In the genomic region with DNA sequence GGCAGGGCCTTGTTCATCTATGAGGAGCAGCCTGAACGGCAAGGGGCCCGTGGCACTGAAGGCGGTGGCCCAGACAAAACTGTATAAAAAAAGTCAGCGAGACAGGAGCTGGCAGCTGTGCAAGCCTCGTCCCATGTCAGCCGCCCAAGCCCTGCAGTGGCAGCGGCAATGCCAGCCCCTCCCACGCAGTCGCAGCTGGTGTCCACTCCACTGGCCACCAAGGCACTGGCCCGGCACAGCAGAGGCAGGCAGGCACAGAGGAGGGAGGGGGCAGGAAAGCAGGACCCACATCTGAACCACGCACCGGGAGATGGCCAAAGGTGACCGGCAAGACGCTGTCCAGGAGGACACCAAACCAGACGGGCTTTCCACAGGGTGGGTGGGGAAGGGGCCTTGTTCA, we compare ENCODE assay signal across 26 cellular contexts. TPM values are rescaled to one million over a fixed set of nuclear protein-coding genes. Genes with fewer than 3 reads are reported as not detected.
A peak's percentile ranks its signal among the peaks of the same experiment; 100 is the strongest.
DNase-seq lines count a peak whose midpoint lies in the region; ATAC-seq and TF ChIP-seq lines count a peak whose summit lies in the region.
"Had no signal": no experiment of that assay in that cellular context is flagged by ENCODE, and none has a peak within 500 bp of the region (broad histone marks: within the 10 kb centered on the region; RNA-seq: fewer than 3 reads in every experiment).

No MANE protein-coding gene starts in this region.

- no peaks in the 10 kb centered on the region for H3K27me3 Mint-ChIP-seq in activated CD8-positive, alpha-beta memory T cell treated with anti-CD3 and anti-CD28 coated beads, Interleukin-2, amount 10 ng/mL, durations not matched to agents 7 days and 5 days
- no peaks in the 10 kb centered on the region for H3K27me3 Mint-ChIP-seq in neural crest cell (ENCODE audit: low read depth)

- H3K4me3 Mint-ChIP-seq in activated CD8-positive, alpha-beta memory T cell treated with anti-CD3 and anti-CD28 coated beads, Interleukin-2, amount 10 ng/mL, durations not matched to agents 7 days and 5 days = no peak overlapping the region
- H3K4me3 Mint-ChIP-seq in neural crest cell = no peak overlapping the region
- H3K4me3 Mint-ChIP-seq: activated T-cell treated with anti-CD3 and anti-CD28 coated beads, Interleukin-2, amount 50 U/mL, for 4 hours; endodermal cell; natural killer cell; T-helper 1 cell treated with Interleukin-12 subunit alpha and Interleukin-12 subunit beta and Interleukin-4 antibody, amounts not matched to agents 30 μg/mL and 1 μg/mL, for 36 hours had no signal

- no peak for ATAC-seq in activated CD8-positive, alpha-beta memory T cell treated with anti-CD3 and anti-CD28 coated beads, Interleukin-2, amount 10 ng/mL, durations not matched to agents 7 days and 5 days
- ATAC-seq: activated T-cell treated with anti-CD3 and anti-CD28 coated beads, Interleukin-2, amount 50 U/mL, for 4 hours; natural killer cell; Panc1; upper lobe of right lung had no signal

- peaks cover 11% of the 10 kb centered on the region for H3K36me3 Mint-ChIP-seq in activated CD8-positive, alpha-beta memory T cell treated with anti-CD3 and anti-CD28 coated beads, Interleukin-2, amount 10 ng/mL, durations not matched to agents 7 days and 5 days
- H3K36me3 Mint-ChIP-seq in neural crest cell (ENCODE audit: low read depth) = no peaks in the 10 kb centered on the region
- H3K36me3 Mint-ChIP-seq: natural killer cell had no signal

- CTCF ChIA-PET in activated CD8-positive, alpha-beta memory T cell treated with anti-CD3 and anti-CD28 coated beads, Interleukin-2, amount 10 ng/mL, durations not matched to agents 7 days and 5 days (lab: Charles Lee) = interaction anchor here (1.2 kb wide), 2 partner anchors 9 to 61 kb away, joined by 3 read pairs; no protein-coding TSS in a partner anchor

- H3K27ac Mint-ChIP-seq in activated CD8-positive, alpha-beta memory T cell treated with anti-CD3 and anti-CD28 coated beads, Interleukin-2, amount 10 ng/mL, durations not matched to agents 7 days and 5 days = peak overlapping the region; percentile 28
- H3K27ac Mint-ChIP-seq in neural crest cell (ENCODE audit: unreplicated experiment) = peak overlapping the region; percentile 27
- H3K27ac Mint-ChIP-seq: endodermal cell; natural killer cell; T-helper 1 cell treated with Interleukin-12 subunit alpha and Interleukin-12 subunit beta and Interleukin-4 antibody, amounts not matched to agents 30 μg/mL and 1 μg/mL, for 36 hours had no signal

- no peak for TF ChIP-seq CTCF in neural crest cell (conservative IDR thresholded peaks at IDR 0.05)

- no peak for DNase-seq in activated CD8-positive, alpha-beta memory T cell treated with anti-CD3 and anti-CD28 coated beads, Interleukin-2, amount 10 ng/mL, durations not matched to agents 7 days and 5 days
- no peak for DNase-seq in activated CD8-positive, alpha-beta memory T cell treated with anti-CD3 and anti-CD28 coated beads, Interleukin-2, amount 50 U/mL, for 4 hours
- DNase-seq in globus pallidus (ENCODE audit: low spot score) (peak; percentile 80), neural crest cell (ENCODE audit: low read depth, low spot score) (no peak), superior temporal gyrus (ENCODE audit: extremely low spot score) (peak; percentile 74), NCI-H1417 (lab: John Stamatoyannopoulos, UW) (no peak), DMS53 treated with DMSO at 0.1 percent for 48 hours (lab: John Stamatoyannopoulos, UW; ENCODE audit: unreplicated experiment) (no peak), NCI-H510A (lab: John Stamatoyannopoulos, UW) (no peak)
- DNase-seq: activated CD4-positive, alpha-beta T cell treated with anti-CD3 and anti-CD28 coated beads for 1 hour; activated naive CD4-positive, alpha-beta T cell; activated T-cell treated with anti-CD3 and anti-CD28 coated beads, Interleukin-2, amount 50 U/mL, for 4 hours; cortex of kidney; DMS79; endodermal cell; foreskin melanocyte; kidney glomerular epithelial cell; mesendoderm; natural killer cell; NCI-H1048; NCI-H187; NCI-H2171 treated with DMSO at 0.1 percent for 48 hours; NCI-H526 treated with DMSO at 0.1 percent for 48 hours; sigmoid colon; upper lobe of right lung had no signal

- H3K4me1 Mint-ChIP-seq in activated CD8-positive, alpha-beta memory T cell treated with anti-CD3 and anti-CD28 coated beads, Interleukin-2, amount 10 ng/mL, durations not matched to agents 7 days and 5 days = peaks cover 16% of the 10 kb centered on the region
- H3K4me1 Mint-ChIP-seq in neural crest cell = no peaks in the 10 kb centered on the region
- H3K4me1 Mint-ChIP-seq: endodermal cell had no signal

- H3K9me3 Mint-ChIP-seq in activated CD8-positive, alpha-beta memory T cell treated with anti-CD3 and anti-CD28 coated beads, Interleukin-2, amount 10 ng/mL, durations not matched to agents 7 days and 5 days (ENCODE audit: low read depth) = no peaks in the 10 kb centered on the region
- H3K9me3 Mint-ChIP-seq in neural crest cell = no peaks in the 10 kb centered on the region
- H3K9me3 Mint-ChIP-seq: activated T-cell treated with anti-CD3 and anti-CD28 coated beads, Interleukin-2, amount 50 U/mL, for 4 hours; endodermal cell; natural killer cell; T-helper 1 cell treated with Interleukin-12 subunit alpha and Interleukin-12 subunit beta and Interleukin-4 antibody, amounts not matched to agents 30 μg/mL and 1 μg/mL, for 36 hours had no signal

RNA-seq across cellular contexts. Expression of a gene that starts 15.9 kb away (rescaled TPM):
- 10 to 100 TPM; 11.2 to 13.6 TPM for total RNA-seq in activated CD8-positive, alpha-beta memory T cell treated with anti-CD3 and anti-CD28 coated beads, Interleukin-2, amount 10 ng/mL, durations not matched to agents 7 days and 5 days
- total RNA-seq in neural crest cell = 6.8 and 8.8 TPM in 2 replicates

RNA-seq across cellular contexts. Expression of a gene that starts 50.5 kb away (rescaled TPM):
- 10 to 100 TPM; 38.8 TPM for total RNA-seq in activated CD8-positive, alpha-beta memory T cell treated with anti-CD3 and anti-CD28 coated beads, Interleukin-2, amount 10 ng/mL, durations not matched to agents 7 days and 5 days
- total RNA-seq in neural crest cell = 19.4 and 23.7 TPM in 2 replicates

RNA-seq across cellular contexts. Expression of a gene that starts 59.0 kb away (rescaled TPM):
- 10 to 100 TPM; 45.4 to 50.8 TPM for total RNA-seq in activated CD8-positive, alpha-beta memory T cell treated with anti-CD3 and anti-CD28 coated beads, Interleukin-2, amount 10 ng/mL, durations not matched to agents 7 days and 5 days
- total RNA-seq in neural crest cell = 37.9 and 40.7 TPM in 2 replicates

Comparison
In these comparisons a context has a peak if more than half of its experiments do, and no peak if none do; other contexts are left out.
1. DNase-seq: peak in globus pallidus (single experiment) and superior temporal gyrus (single experiment); none in activated CD8-positive, alpha-beta memory T cell treated with anti-CD3 and anti-CD28 coated beads, Interleukin-2, amount 10 ng/mL, durations not matched to agents 7 days and 5 days (single experiment), activated CD8-positive, alpha-beta memory T cell treated with anti-CD3 and anti-CD28 coated beads, Interleukin-2, amount 50 U/mL, for 4 hours (single experiment), neural crest cell (single experiment), NCI-H1417 (0 of 3), DMS53 treated with DMSO at 0.1 percent for 48 hours (single experiment) and NCI-H510A (single experiment).